Comparison of ENCODE assay signal across 24 cellular contexts in genomic region chr16:61814716-61815347, GRCh38.
"Had no signal": no experiment of that assay in that cellular context is flagged by ENCODE, and none has a peak within 500 bp of the region (broad histone marks: within the 10 kb centered on the region; RNA-seq: fewer than 3 reads in every experiment).

No MANE protein-coding gene starts in this region.

- H3K4me1 ChIP-seq: breast epithelium, esophagus squamous epithelium, left lung, right atrium auricular region, uterus had no signal

- H3K27me3 ChIP-seq: breast epithelium, esophagus squamous epithelium, left lung, right atrium auricular region, uterus had no signal

- H3K36me3 Mint-ChIP-seq: natural killer cell treated with Interleukin-12 subunit alpha and Interleukin-12 subunit beta and Interleukin-15 and Interleukin-18, amount 100 ng/mL, for 72 hours; type B pancreatic cell had no signal

- H3K9me3 Mint-ChIP-seq: type B pancreatic cell had no signal

- H3K4me1 Mint-ChIP-seq: stimulated activated naive CD8-positive, alpha-beta T cell treated with anti-CD3 and anti-CD28 coated beads, Interleukin-15, amount 100 ng/mL, for 72 hours had no signal

- H3K27me3 Mint-ChIP-seq: natural killer cell treated with Interleukin-12 subunit alpha and Interleukin-12 subunit beta and Interleukin-15 and Interleukin-18, amount 100 ng/mL, for 72 hours; stimulated activated naive CD8-positive, alpha-beta T cell treated with anti-CD3 and anti-CD28 coated beads, Interleukin-15, amount 100 ng/mL, for 72 hours had no signal

- H3K4me3 ChIP-seq: breast epithelium, esophagus squamous epithelium, left lung, lung, right atrium auricular region, uterus had no signal

- H3K27ac Mint-ChIP-seq: natural killer cell treated with Interleukin-12 subunit alpha and Interleukin-12 subunit beta and Interleukin-15 and Interleukin-18, amount 100 ng/mL, for 72 hours; stimulated activated naive CD8-positive, alpha-beta T cell treated with anti-CD3 and anti-CD28 coated beads, Interleukin-15, amount 100 ng/mL, for 72 hours; type B pancreatic cell had no signal

- H3K4me3 Mint-ChIP-seq: natural killer cell treated with Interleukin-12 subunit alpha and Interleukin-12 subunit beta and Interleukin-15 and Interleukin-18, amount 100 ng/mL, for 72 hours; stimulated activated naive CD8-positive, alpha-beta T cell treated with anti-CD3 and anti-CD28 coated beads, Interleukin-15, amount 100 ng/mL, for 72 hours; type B pancreatic cell had no signal

- DNase-seq: activated CD4-positive, alpha-beta T cell treated with anti-CD3 and anti-CD28 coated beads for 48 hours; activated CD4-positive, alpha-beta T cell treated with anti-CD3 and anti-CD28 coated beads, Interleukin-2, amount 50 U/mL, for 48 hours; activated CD8-positive, alpha-beta memory T cell treated with anti-CD3 and anti-CD28 coated beads for 24 hours; activated effector memory CD4-positive, alpha-beta T cell treated with anti-CD3 and anti-CD28 coated beads, Interleukin-2, amount 50 U/mL, for 16 hours; activated naive CD4-positive, alpha-beta T cell treated with anti-CD3 and anti-CD28 coated beads, Interleukin-2, amount 50 U/mL, for 16 hours; amygdala; central memory CD4-positive, alpha-beta T cell; effector CD8-positive, alpha-beta T cell; esophagus squamous epithelium; kidney glomerular epithelial cell; left lung; mesendoderm; stimulated activated CD4-positive, alpha-beta T cell treated with anti-CD3 and anti-CD28 coated beads, Interleukin-15, amount 100 ng/mL, for 24 hours; stimulated activated naive CD8-positive, alpha-beta T cell treated with anti-CD3 and anti-CD28 coated beads, Interleukin-15, amount 100 ng/mL, for 72 hours; substantia nigra; T1000; uterus; WERI-Rb-1 had no signal

- H3K36me3 ChIP-seq: breast epithelium, esophagus squamous epithelium, left lung, right atrium auricular region, uterus, WERI-Rb-1 had no signal

- H3K9me3 ChIP-seq: breast epithelium, esophagus squamous epithelium, left lung, right atrium auricular region, uterus had no signal

- ATAC-seq: activated CD4-positive, CD25-positive, alpha-beta regulatory T cell treated with anti-CD3 and anti-CD28 coated beads, Interleukin-2, amount 50 U/mL, for 24 hours; left lung; natural killer cell treated with Interleukin-12 subunit alpha and Interleukin-12 subunit beta and Interleukin-15 and Interleukin-18, amount 100 ng/mL, for 72 hours; stimulated activated naive CD8-positive, alpha-beta T cell treated with anti-CD3 and anti-CD28 coated beads, Interleukin-15, amount 100 ng/mL, for 72 hours had no signal
